ENCODE assay signal across 4 cellular contexts in genomic region chr19:43285626-43286025, GRCh38. TPM values are rescaled to one million over a fixed set of nuclear protein-coding genes. Genes with fewer than 3 reads are reported as not detected.
"Had no signal": no experiment of that assay in that cellular context is flagged by ENCODE, and none has a peak within 500 bp of the region (broad histone marks: within the 10 kb centered on the region; RNA-seq: fewer than 3 reads in every experiment).

No MANE protein-coding gene starts in this region.

RNA-seq across cellular contexts. Expression of gene PSG9, which starts 16.3 kb away (rescaled TPM):
- total RNA-seq: HepG2, HT-29, K562 had no signal
- polyA plus RNA-seq: IgD-negative memory B cell had no signal
